ENCODE assay signal across 1 cellular context in the genomic region with DNA sequence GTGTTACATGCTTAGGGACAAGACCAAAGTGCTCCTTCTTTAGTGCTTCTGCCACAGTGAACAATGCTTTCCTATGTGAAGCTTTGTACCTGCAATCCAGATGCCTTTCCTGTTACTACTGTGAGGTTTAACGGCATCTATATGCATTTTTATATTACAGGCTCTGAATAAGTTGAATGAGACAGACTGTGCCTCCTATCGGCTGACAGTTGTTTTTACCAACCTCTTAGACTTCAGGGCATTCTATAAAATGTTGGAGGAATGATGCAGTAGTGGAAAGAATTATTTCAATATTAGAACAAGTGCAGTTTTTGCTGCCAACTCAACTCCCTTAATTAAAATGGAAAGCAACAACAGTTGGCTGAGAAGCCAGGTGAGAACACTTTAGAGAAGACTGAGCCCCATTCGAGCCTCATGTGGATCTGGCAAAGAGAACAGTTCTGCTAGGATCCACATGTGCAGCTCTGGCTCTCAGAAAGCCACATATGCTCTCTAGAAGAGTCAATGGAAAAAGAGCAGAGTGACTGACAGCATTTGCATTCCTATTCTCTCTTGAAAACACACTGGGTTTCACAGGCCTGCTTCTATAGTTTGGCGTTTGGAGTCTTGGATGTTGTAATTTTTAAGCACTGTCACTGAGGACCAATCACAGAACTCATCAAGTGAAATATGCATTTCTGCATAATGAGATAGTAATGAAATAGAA.
TF ChIP-seq lines count a peak whose summit lies in the region.

No MANE protein-coding gene starts in this region.

TF ChIP-seq in GM23338, 12 proteins besides CTCF, POLR2A, EP300 and RAD21 (continued from another document):
- TF ChIP-seq, protein P1, sequence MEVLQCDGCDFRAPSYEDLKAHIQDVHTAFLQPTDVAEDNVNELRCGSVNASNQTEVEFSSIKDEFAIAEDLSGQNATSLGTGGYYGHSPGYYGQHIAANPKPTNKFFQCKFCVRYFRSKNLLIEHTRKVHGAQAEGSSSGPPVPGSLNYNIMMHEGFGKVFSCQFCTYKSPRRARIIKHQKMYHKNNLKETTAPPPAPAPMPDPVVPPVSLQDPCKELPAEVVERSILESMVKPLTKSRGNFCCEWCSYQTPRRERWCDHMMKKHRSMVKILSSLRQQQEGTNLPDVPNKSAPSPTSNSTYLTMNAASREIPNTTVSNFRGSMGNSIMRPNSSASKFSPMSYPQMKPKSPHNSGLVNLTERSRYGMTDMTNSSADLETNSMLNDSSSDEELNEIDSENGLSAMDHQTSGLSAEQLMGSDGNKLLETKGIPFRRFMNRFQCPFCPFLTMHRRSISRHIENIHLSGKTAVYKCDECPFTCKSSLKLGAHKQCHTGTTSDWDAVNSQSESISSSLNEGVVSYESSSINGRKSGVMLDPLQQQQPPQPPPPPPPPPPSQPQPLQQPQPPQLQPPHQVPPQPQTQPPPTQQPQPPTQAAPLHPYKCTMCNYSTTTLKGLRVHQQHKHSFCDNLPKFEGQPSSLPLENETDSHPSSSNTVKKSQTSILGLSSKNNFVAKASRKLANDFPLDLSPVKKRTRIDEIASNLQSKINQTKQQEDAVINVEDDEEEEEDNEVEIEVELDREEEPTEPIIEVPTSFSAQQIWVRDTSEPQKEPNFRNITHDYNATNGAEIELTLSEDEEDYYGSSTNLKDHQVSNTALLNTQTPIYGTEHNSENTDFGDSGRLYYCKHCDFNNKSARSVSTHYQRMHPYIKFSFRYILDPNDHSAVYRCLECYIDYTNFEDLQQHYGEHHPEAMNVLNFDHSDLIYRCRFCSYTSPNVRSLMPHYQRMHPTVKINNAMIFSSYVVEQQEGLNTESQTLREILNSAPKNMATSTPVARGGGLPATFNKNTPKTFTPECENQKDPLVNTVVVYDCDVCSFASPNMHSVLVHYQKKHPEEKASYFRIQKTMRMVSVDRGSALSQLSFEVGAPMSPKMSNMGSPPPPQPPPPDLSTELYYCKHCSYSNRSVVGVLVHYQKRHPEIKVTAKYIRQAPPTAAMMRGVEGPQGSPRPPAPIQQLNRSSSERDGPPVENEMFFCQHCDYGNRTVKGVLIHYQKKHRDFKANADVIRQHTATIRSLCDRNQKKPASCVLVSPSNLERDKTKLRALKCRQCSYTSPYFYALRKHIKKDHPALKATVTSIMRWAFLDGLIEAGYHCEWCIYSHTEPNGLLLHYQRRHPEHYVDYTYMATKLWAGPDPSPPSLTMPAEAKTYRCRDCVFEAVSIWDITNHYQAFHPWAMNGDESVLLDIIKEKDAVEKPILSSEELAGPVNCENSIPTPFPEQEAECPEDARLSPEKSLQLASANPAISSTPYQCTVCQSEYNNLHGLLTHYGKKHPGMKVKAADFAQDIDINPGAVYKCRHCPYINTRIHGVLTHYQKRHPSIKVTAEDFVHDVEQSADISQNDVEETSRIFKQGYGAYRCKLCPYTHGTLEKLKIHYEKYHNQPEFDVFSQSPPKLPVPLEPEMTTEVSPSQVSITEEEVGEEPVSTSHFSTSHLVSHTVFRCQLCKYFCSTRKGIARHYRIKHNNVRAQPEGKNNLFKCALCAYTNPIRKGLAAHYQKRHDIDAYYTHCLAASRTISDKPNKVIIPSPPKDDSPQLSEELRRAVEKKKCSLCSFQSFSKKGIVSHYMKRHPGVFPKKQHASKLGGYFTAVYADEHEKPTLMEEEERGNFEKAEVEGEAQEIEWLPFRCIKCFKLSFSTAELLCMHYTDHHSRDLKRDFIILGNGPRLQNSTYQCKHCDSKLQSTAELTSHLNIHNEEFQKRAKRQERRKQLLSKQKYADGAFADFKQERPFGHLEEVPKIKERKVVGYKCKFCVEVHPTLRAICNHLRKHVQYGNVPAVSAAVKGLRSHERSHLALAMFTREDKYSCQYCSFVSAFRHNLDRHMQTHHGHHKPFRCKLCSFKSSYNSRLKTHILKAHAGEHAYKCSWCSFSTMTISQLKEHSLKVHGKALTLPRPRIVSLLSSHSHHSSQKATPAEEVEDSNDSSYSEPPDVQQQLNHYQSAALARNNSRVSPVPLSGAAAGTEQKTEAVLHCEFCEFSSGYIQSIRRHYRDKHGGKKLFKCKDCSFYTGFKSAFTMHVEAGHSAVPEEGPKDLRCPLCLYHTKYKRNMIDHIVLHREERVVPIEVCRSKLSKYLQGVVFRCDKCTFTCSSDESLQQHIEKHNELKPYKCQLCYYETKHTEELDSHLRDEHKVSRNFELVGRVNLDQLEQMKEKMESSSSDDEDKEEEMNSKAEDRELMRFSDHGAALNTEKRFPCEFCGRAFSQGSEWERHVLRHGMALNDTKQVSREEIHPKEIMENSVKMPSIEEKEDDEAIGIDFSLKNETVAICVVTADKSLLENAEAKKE (CRISPR knock-in tag; IDR thresholded peaks at IDR 0.05): no peak
- TF ChIP-seq STAT1 (IDR thresholded peaks at IDR 0.05; ENCODE audit: unreplicated experiment) (no peak), NANOG (IDR thresholded peaks at IDR 0.05; ENCODE audit: borderline replicate concordance) (no peak), EZH2phosphoT487 (IDR thresholded peaks at IDR 0.05; ENCODE audit: unreplicated experiment) (no peak), ZNF331 (CRISPR knock-in tag; IDR thresholded peaks at IDR 0.05; ENCODE audit: low read depth) (no peak), ZNF114 (CRISPR knock-in tag; IDR thresholded peaks at IDR 0.05) (no peak), POLR2AphosphoS5 (IDR thresholded peaks at IDR 0.05; ENCODE audit: low read depth) (no peak), EZH2 (IDR thresholded peaks at IDR 0.05; ENCODE audit: low read depth, unreplicated experiment) (no peak), CREB1 (CRISPR knock-in tag; IDR thresholded peaks at IDR 0.05; ENCODE audit: low read depth) (no peak), JUNB (IDR thresholded peaks at IDR 0.05; ENCODE audit: unreplicated experiment) (no peak)
- TF ChIP-seq, protein P2, sequence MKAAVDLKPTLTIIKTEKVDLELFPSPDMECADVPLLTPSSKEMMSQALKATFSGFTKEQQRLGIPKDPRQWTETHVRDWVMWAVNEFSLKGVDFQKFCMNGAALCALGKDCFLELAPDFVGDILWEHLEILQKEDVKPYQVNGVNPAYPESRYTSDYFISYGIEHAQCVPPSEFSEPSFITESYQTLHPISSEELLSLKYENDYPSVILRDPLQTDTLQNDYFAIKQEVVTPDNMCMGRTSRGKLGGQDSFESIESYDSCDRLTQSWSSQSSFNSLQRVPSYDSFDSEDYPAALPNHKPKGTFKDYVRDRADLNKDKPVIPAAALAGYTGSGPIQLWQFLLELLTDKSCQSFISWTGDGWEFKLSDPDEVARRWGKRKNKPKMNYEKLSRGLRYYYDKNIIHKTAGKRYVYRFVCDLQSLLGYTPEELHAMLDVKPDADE (IDR thresholded peaks at IDR 0.05): no peak
